10 cellular contexts compared by ENCODE assay signal in genomic region chr9:27535701-27536118, GRCh38. TPM values are rescaled to one million over a fixed set of nuclear protein-coding genes. Genes with fewer than 3 reads are reported as not detected.
DNase-seq lines count a peak whose midpoint lies in the region; ATAC-seq and TF ChIP-seq lines count a peak whose summit lies in the region.
"Had no signal": no experiment of that assay in that cellular context is flagged by ENCODE, and none has a peak within 500 bp of the region (broad histone marks: within the 10 kb centered on the region; RNA-seq: fewer than 3 reads in every experiment).

No MANE protein-coding gene starts in this region.

- no peak overlapping the region for H3K9ac ChIP-seq in Karpas-422 (ENCODE audit: low read length)
- H3K9ac ChIP-seq: SK-N-SH had no signal

- H3K4me1 ChIP-seq in Karpas-422 (ENCODE audit: low read length) = no peaks in the 10 kb centered on the region

- no peaks in the 10 kb centered on the region for H3K9me2 ChIP-seq in Karpas-422 (replicated peaks; ENCODE audit: insufficient read depth, low read length)
- H3K9me2 ChIP-seq: SK-N-SH had no signal

- H3K4me3 ChIP-seq in AG10803 (ENCODE audit: low read length) (no peak overlapping the region), Karpas-422 (ENCODE audit: low read length) (no peak overlapping the region)

- ATAC-seq in GM19025 (IDR thresholded peaks at IDR 0.05; ENCODE audit: low read depth, unreplicated experiment) (peak; percentile 25), esophagus mucosa (peak; percentile 48), HG03108 (IDR thresholded peaks at IDR 0.05; ENCODE audit: unreplicated experiment) (no peak), GM21360 (IDR thresholded peaks at IDR 0.05; ENCODE audit: unreplicated experiment) (no peak), HG02981 (IDR thresholded peaks at IDR 0.05; ENCODE audit: unreplicated experiment) (no peak)

- no peaks in the 10 kb centered on the region for H3K9me3 ChIP-seq in Karpas-422 (ENCODE audit: low read length)
- H3K9me3 ChIP-seq: SK-N-SH had no signal

- no peak overlapping the region for H3K27ac ChIP-seq in Karpas-422 (ENCODE audit: low read length)

- H3K27me3 ChIP-seq in Karpas-422 (ENCODE audit: low read length) = no peaks in the 10 kb centered on the region

- no peaks in the 10 kb centered on the region for H3K36me3 ChIP-seq in Karpas-422 (ENCODE audit: insufficient read depth, low read length)

- no peak overlapping the region for H3K4me2 ChIP-seq in Karpas-422 (ENCODE audit: low read depth, low read length, poor library complexity, severe bottlenecking)
- H3K4me2 ChIP-seq: SK-N-SH had no signal

- no peaks in the 10 kb centered on the region for H4K20me1 ChIP-seq in Karpas-422 (ENCODE audit: insufficient read depth, low read depth, low read length)

- DNase-seq in AG10803 (ENCODE audit: low read depth) (no peak), Karpas-422 (peak; percentile 63)
- DNase-seq in activated T-cell treated with anti-CD3 and anti-CD28 coated beads, Interleukin-2, amount 50 U/mL, for 1 hour = no peak
- DNase-seq: SK-N-SH had no signal

- TF ChIP-seq CTCF in AG10803 (conservative IDR thresholded peaks at IDR 0.05; ENCODE audit: low read length) = 0 out of 2 replicates have a peak, but pooled peaks have one; percentile 9

- no peaks in the 10 kb centered on the region for H3K79me2 ChIP-seq in Karpas-422 (ENCODE audit: low read length)

- no peak overlapping the region for H2AFZ ChIP-seq in Karpas-422 (ENCODE audit: low read length)

RNA-seq across cellular contexts. Expression of gene MOB3B, which starts 6.1 kb away (rescaled TPM):
- total RNA-seq in Karpas-422 (2014; rRNA removed; shearing (Covaris generic); ENCODE audit: low replicate concordance) = 0.25 and 0.45 TPM in 2 replicates
- total RNA-seq in esophagus mucosa = 3.7 TPM

RNA-seq across cellular contexts. Expression of gene IFNK, which starts 11.6 kb away (rescaled TPM):
- total RNA-seq in Karpas-422 (2014; rRNA removed; shearing (Covaris generic); ENCODE audit: low replicate concordance) = not detected in 2 replicates
- not detected for total RNA-seq in esophagus mucosa
- total RNA-seq: kidney epithelial cell had no signal

RNA-seq across cellular contexts. Expression of gene C9orf72, which starts 37.6 kb away (rescaled TPM):
- 14.0 and 40.6 TPM in 2 replicates for total RNA-seq in Karpas-422 (2014; rRNA removed; shearing (Covaris generic); ENCODE audit: low replicate concordance)
- total RNA-seq in esophagus mucosa = 6.4 TPM

Comparison
In these comparisons a context has a peak if more than half of its experiments do, and no peak if none do; other contexts are left out.
1. ATAC-seq: peak in GM19025 (single experiment) and esophagus mucosa (single experiment); none in HG03108 (single experiment), GM21360 (single experiment) and HG02981 (single experiment).